Comparison of ENCODE assay signal across 10 cellular contexts in the genomic region with DNA sequence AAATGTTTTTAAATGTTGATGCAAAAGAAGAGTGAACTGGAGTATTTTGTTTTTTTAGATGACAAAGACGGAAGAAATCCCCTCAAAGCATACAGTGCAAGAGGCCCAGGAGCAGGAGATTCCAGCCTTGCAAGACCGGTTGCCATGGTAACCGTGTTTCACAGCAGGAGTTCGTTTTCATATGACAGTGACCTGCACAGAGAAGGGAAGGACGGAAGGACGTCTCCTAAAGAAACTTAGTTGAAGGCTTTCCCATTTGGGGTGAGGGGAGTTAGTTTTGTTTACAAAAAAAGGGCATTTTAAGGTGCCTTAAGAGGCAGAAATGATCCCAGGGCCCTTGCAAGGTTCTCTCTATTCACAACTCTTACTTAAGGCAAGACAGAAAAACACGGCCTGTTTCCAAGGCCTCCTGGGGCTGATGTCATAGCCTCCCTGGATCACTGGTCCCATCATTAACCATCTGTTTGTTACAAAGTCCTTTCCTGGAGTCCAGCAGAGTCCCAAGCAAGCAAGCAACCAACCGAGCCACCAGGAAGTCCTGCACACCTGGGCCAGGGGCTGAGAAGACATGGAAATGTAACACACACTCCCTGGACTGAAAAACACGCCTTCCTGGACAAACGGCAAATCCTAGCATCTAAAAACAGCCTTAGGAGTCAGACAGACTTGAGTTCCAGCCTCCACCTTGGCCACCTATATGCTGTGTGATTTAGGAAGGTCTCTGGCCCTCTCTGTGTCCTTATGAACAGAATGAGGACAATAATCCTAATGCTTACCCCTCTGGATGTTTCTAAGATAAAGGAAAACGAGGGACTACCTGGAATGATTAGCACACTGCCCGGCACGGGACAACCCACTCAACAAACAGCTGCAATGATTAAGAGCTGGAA. TPM values are rescaled to one million over a fixed set of nuclear protein-coding genes. Genes with fewer than 3 reads are reported as not detected.
DNase-seq lines count a peak whose midpoint lies in the region; ATAC-seq and TF ChIP-seq lines count a peak whose summit lies in the region.
"Had no signal": no experiment of that assay in that cellular context is flagged by ENCODE, and none has a peak within 500 bp of the region (broad histone marks: within the 10 kb centered on the region; RNA-seq: fewer than 3 reads in every experiment).

No MANE protein-coding gene starts in this region.

- H2AFZ ChIP-seq in GM23248, result no peak overlapping the region

- no peaks in the 10 kb centered on the region for H4K20me1 ChIP-seq in GM23248 (ENCODE audit: insufficient read depth)

- no peaks in the 10 kb centered on the region for H3K9me3 ChIP-seq in GM23248 (ENCODE audit: low read depth)
- H3K9me3 ChIP-seq: neutrophil had no signal

- no peak overlapping the region for H3K9ac ChIP-seq in GM23248

- no peaks in the 10 kb centered on the region; the same call in 1 of the 2 replicates for H3K27me3 ChIP-seq in GM23248 (replicated peaks; ENCODE audit: insufficient read depth)

- H3K4me3 ChIP-seq in GM23248 (no peak overlapping the region), fibroblast of villous mesenchyme (ENCODE audit: low read depth, low read length) (no peak overlapping the region)

- TF ChIP-seq CTCF in fibroblast of villous mesenchyme (IDR thresholded peaks at IDR 0.05; ENCODE audit: insufficient read depth, low read depth, low read length), result no peak

- no peak overlapping the region for H3K27ac ChIP-seq in GM23248
- H3K27ac ChIP-seq: neutrophil had no signal

- ATAC-seq in HG03108 (IDR thresholded peaks at IDR 0.05; ENCODE audit: unreplicated experiment), result no peak

- WGBS in GM23248 (ENCODE audit: low coverage in 1 of 2, low lambda C conversion rate in 2 of 2, missing lambda C conversion rate in 2 of 2), 2 experiments, result 60 to 63% methylated on average over 13 of the region's 13 CpGs

- H3K79me2 ChIP-seq in GM23248 (ENCODE audit: insufficient read depth), result no peaks in the 10 kb centered on the region

- in situ Hi-C loops in GM23248 (cut with MboI), result no loop called here

- no peaks in the 10 kb centered on the region for H3F3A ChIP-seq in GM23248 (ENCODE audit: insufficient read depth)

- H3K4me2 ChIP-seq in GM23248 (ENCODE audit: unreplicated experiment), result no peak overlapping the region

- no peaks in the 10 kb centered on the region for H3K4me1 ChIP-seq in GM23248 (ENCODE audit: insufficient read depth)

- peak; percentile 57 for DNase-seq in GM23248
- peak; percentile 30 for DNase-seq in RPMI7951 (ENCODE audit: low read depth)
- DNase-seq in fibroblast of villous mesenchyme (ENCODE audit: low read depth), result peak; percentile 65
- DNase-seq in retina, result peak; percentile 95
- DNase-seq in RKO (ENCODE audit: low spot score), result no peak
- DNase-seq in activated naive CD4-positive, alpha-beta T cell (lab: John Stamatoyannopoulos, UW), result no peak
- DNase-seq: activated naive CD8-positive, alpha-beta T cell treated with anti-CD3 and anti-CD28 coated beads, Interleukin-2, amount 10 ng/mL, durations not matched to agents 7 days and 5 days; NCI-H774 had no signal

- no peaks in the 10 kb centered on the region for H3K9me2 ChIP-seq in GM23248 (ENCODE audit: insufficient read depth)

- no peaks in the 10 kb centered on the region for H3K36me3 ChIP-seq in GM23248 (ENCODE audit: low read depth)
- H3K36me3 ChIP-seq: neutrophil had no signal

RNA-seq across cellular contexts. Expression of a gene that starts 30.3 kb away (rescaled TPM):
- 2.7 and 13.4 TPM in 2 replicates for total RNA-seq in GM23248 (2014; rRNA removed; shearing (Covaris generic))
- 5.2 and 5.4 TPM in 2 replicates for polyA plus RNA-seq in GM23248 (2016; fragmentation: Nextera tagmentation; extraction: Ambion mirVana)
- total RNA-seq in RPMI7951 (2014; rRNA removed; shearing (Covaris generic)), result 0.78 and 1.2 TPM in 2 replicates
- 1.3 and 1.6 TPM in 2 replicates for total RNA-seq in fibroblast of villous mesenchyme

Comparison
In these comparisons a context has a peak if more than half of its experiments do, and no peak if none do; other contexts are left out.
1. DNase-seq: peak in GM23248 (single experiment), RPMI7951 (single experiment), fibroblast of villous mesenchyme (single experiment) and retina (single experiment); none in RKO (single experiment) and activated naive CD4-positive, alpha-beta T cell (0 of 4).